In genomic region chr6:127342946-127343752, GRCh38 we compare ENCODE assay signal across 1 cellular context.
A peak's percentile ranks its signal among the peaks of the same experiment; 100 is the strongest.
TF ChIP-seq lines count a peak whose summit lies in the region.

A gene with protein sequence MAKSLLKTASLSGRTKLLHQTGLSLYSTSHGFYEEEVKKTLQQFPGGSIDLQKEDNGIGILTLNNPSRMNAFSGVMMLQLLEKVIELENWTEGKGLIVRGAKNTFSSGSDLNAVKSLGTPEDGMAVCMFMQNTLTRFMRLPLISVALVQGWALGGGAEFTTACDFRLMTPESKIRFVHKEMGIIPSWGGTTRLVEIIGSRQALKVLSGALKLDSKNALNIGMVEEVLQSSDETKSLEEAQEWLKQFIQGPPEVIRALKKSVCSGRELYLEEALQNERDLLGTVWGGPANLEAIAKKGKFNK (minus strand): TSS chr6:127343609. CDS start chr6:127331028, 12,581 bp downstream.

TF ChIP-seq in HEK293, 187 proteins besides CTCF, POLR2A, EP300 and RAD21 (continued from another document and continues in another):
- TF ChIP-seq ZNF639 (tag by site-specific recombination; IDR thresholded peaks at IDR 0.05) (no peak), KLF7 (tag by site-specific recombination; IDR thresholded peaks at IDR 0.05; ENCODE audit: borderline replicate concordance) (peak; percentile 77; the same call in 1 of the 2 replicates), KLF16 (tag by site-specific recombination; IDR thresholded peaks at IDR 0.05) (peak; percentile 78), ZNF830 (tag by site-specific recombination; IDR thresholded peaks at IDR 0.05; ENCODE audit: low read depth) (no peak), SP2 (tag by site-specific recombination; IDR thresholded peaks at IDR 0.05) (peak; percentile 70), KLF9 (tag by site-specific recombination; IDR thresholded peaks at IDR 0.05; ENCODE audit: low read depth) (peak; percentile 47; the same call in 1 of the 2 replicates), ZNF423 (tag by site-specific recombination; IDR thresholded peaks at IDR 0.05) (0 out of 2 replicates have a peak, but pooled peaks have one; percentile 35), ZNF449 (tag by site-specific recombination; IDR thresholded peaks at IDR 0.05) (no peak), ZNF692 (tag by site-specific recombination; IDR thresholded peaks at IDR 0.05) (peak; percentile 68; the same call in 1 of the 2 replicates), ZNF132 (tag by site-specific recombination; IDR thresholded peaks at IDR 0.05; ENCODE audit: borderline replicate concordance) (no peak), ZNF341 (tag by site-specific recombination; IDR thresholded peaks at IDR 0.05; ENCODE audit: low read depth) (peak; percentile 94), SETDB1 (IDR thresholded peaks at IDR 0.05; ENCODE audit: insufficient read length, low read length) (peak; percentile 76), ZBTB17 (tag by site-specific recombination; IDR thresholded peaks at IDR 0.05) (peak; percentile 12; the same call in 1 of the 2 replicates), ZNF785 (tag by site-specific recombination; IDR thresholded peaks at IDR 0.05) (0 out of 2 replicates have a peak, but pooled peaks have one; percentile 11), SP3 (tag by site-specific recombination; IDR thresholded peaks at IDR 0.05) (peak; percentile 43), ZNF292 (tag by site-specific recombination; IDR thresholded peaks at IDR 0.05; ENCODE audit: borderline replicate concordance, low read depth) (no peak), ZNF600 (tag by site-specific recombination; IDR thresholded peaks at IDR 0.05) (peak; percentile 82), ZNF324 (tag by site-specific recombination; IDR thresholded peaks at IDR 0.05) (peak; percentile 80; the same call in 1 of the 2 replicates), ZNF510 (tag by site-specific recombination; IDR thresholded peaks at IDR 0.05; ENCODE audit: insufficient replicate concordance) (peak; percentile 1), ZSCAN4 (tag by site-specific recombination; IDR thresholded peaks at IDR 0.05) (0 out of 2 replicates have a peak, but pooled peaks have one; percentile 43), ZNF2 (tag by site-specific recombination; IDR thresholded peaks at IDR 0.05) (peak; percentile 89), TSHZ1 (tag by site-specific recombination; IDR thresholded peaks at IDR 0.05; ENCODE audit: borderline replicate concordance) (no peak), ZNF202 (tag by site-specific recombination; IDR thresholded peaks at IDR 0.05; ENCODE audit: borderline replicate concordance) (no peak), HOXC10 (CRISPR knock-in tag; IDR thresholded peaks at IDR 0.05) (0 out of 2 replicates have a peak, but pooled peaks have one; percentile 64), IKZF3 (tag by site-specific recombination; IDR thresholded peaks at IDR 0.05) (peak; percentile 77), ZNF561 (tag by site-specific recombination; IDR thresholded peaks at IDR 0.05; ENCODE audit: borderline replicate concordance) (peak; percentile 90), ZXDB (tag by site-specific recombination; IDR thresholded peaks at IDR 0.05) (peak; percentile 87), GLIS2 (tag by site-specific recombination; IDR thresholded peaks at IDR 0.05) (peak; percentile 94), SP7 (tag by site-specific recombination; IDR thresholded peaks at IDR 0.05) (peak; percentile 81), ZNF16 (tag by site-specific recombination; IDR thresholded peaks at IDR 0.05; ENCODE audit: low read depth) (no peak), ZSCAN16 (tag by site-specific recombination; IDR thresholded peaks at IDR 0.05) (0 out of 2 replicates have a peak, but pooled peaks have one; percentile 29), YY1 (tag by site-specific recombination; IDR thresholded peaks at IDR 0.05) (peak; percentile 64), ZEB2 (tag by site-specific recombination; IDR thresholded peaks at IDR 0.05) (peak; percentile 85), MYNN (tag by site-specific recombination; IDR thresholded peaks at IDR 0.05; ENCODE audit: borderline replicate concordance) (peak; percentile 35; the same call in 1 of the 2 replicates)
- TF ChIP-seq, protein P1, sequence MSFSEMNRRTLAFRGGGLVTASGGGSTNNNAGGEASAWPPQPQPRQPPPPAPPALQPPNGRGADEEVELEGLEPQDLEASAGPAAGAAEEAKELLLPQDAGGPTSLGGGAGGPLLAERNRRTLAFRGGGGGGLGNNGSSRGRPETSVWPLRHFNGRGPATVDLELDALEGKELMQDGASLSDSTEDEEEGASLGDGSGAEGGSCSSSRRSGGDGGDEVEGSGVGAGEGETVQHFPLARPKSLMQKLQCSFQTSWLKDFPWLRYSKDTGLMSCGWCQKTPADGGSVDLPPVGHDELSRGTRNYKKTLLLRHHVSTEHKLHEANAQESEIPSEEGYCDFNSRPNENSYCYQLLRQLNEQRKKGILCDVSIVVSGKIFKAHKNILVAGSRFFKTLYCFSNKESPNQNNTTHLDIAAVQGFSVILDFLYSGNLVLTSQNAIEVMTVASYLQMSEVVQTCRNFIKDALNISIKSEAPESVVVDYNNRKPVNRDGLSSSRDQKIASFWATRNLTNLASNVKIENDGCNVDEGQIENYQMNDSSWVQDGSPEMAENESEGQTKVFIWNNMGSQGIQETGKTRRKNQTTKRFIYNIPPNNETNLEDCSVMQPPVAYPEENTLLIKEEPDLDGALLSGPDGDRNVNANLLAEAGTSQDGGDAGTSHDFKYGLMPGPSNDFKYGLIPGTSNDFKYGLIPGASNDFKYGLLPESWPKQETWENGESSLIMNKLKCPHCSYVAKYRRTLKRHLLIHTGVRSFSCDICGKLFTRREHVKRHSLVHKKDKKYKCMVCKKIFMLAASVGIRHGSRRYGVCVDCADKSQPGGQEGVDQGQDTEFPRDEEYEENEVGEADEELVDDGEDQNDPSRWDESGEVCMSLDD (tag by site-specific recombination; IDR thresholded peaks at IDR 0.05), result peak; percentile 86
- TF ChIP-seq, protein P2, sequence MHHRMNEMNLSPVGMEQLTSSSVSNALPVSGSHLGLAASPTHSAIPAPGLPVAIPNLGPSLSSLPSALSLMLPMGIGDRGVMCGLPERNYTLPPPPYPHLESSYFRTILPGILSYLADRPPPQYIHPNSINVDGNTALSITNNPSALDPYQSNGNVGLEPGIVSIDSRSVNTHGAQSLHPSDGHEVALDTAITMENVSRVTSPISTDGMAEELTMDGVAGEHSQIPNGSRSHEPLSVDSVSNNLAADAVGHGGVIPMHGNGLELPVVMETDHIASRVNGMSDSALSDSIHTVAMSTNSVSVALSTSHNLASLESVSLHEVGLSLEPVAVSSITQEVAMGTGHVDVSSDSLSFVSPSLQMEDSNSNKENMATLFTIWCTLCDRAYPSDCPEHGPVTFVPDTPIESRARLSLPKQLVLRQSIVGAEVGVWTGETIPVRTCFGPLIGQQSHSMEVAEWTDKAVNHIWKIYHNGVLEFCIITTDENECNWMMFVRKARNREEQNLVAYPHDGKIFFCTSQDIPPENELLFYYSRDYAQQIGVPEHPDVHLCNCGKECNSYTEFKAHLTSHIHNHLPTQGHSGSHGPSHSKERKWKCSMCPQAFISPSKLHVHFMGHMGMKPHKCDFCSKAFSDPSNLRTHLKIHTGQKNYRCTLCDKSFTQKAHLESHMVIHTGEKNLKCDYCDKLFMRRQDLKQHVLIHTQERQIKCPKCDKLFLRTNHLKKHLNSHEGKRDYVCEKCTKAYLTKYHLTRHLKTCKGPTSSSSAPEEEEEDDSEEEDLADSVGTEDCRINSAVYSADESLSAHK (tag by site-specific recombination; IDR thresholded peaks at IDR 0.05), result no peak
- TF ChIP-seq, protein P3, sequence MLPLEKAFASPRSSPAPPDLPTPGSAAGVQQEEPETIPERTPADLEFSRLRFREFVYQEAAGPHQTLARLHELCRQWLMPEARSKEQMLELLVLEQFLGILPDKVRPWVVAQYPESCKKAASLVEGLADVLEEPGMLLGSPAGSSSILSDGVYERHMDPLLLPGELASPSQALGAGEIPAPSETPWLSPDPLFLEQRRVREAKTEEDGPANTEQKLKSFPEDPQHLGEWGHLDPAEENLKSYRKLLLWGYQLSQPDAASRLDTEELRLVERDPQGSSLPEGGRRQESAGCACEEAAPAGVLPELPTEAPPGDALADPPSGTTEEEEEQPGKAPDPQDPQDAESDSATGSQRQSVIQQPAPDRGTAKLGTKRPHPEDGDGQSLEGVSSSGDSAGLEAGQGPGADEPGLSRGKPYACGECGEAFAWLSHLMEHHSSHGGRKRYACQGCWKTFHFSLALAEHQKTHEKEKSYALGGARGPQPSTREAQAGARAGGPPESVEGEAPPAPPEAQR (tag by site-specific recombination; IDR thresholded peaks at IDR 0.05), result no peak
- TF ChIP-seq, protein P4, sequence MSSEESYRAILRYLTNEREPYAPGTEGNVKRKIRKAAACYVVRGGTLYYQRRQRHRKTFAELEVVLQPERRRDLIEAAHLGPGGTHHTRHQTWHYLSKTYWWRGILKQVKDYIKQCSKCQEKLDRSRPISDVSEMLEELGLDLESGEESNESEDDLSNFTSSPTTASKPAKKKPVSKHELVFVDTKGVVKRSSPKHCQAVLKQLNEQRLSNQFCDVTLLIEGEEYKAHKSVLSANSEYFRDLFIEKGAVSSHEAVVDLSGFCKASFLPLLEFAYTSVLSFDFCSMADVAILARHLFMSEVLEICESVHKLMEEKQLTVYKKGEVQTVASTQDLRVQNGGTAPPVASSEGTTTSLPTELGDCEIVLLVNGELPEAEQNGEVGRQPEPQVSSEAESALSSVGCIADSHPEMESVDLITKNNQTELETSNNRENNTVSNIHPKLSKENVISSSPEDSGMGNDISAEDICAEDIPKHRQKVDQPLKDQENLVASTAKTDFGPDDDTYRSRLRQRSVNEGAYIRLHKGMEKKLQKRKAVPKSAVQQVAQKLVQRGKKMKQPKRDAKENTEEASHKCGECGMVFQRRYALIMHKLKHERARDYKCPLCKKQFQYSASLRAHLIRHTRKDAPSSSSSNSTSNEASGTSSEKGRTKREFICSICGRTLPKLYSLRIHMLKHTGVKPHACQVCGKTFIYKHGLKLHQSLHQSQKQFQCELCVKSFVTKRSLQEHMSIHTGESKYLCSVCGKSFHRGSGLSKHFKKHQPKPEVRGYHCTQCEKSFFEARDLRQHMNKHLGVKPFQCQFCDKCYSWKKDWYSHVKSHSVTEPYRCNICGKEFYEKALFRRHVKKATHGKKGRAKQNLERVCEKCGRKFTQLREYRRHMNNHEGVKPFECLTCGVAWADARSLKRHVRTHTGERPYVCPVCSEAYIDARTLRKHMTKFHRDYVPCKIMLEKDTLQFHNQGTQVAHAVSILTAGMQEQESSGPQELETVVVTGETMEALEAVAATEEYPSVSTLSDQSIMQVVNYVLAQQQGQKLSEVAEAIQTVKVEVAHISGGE (tag by site-specific recombination; conservative IDR thresholded peaks at IDR 0.05; ENCODE audit: low read depth), result peak; percentile 99
